Comparison of ENCODE assay signal across 13 cellular contexts in genomic region chr11:46615756-46616155, GRCh38. TPM values are rescaled to one million over a fixed set of nuclear protein-coding genes. Genes with fewer than 3 reads are reported as not detected.
DNase-seq lines count a peak whose midpoint lies in the region; ATAC-seq and TF ChIP-seq lines count a peak whose summit lies in the region.
"Had no signal": no experiment of that assay in that cellular context is flagged by ENCODE, and none has a peak within 500 bp of the region (broad histone marks: within the 10 kb centered on the region; RNA-seq: fewer than 3 reads in every experiment).

No MANE protein-coding gene starts in this region.

- peak overlapping the region; percentile 90 for H3K4me3 Mint-ChIP-seq in activated T-cell treated with anti-CD3 and anti-CD28 coated beads, Interleukin-2, amount 50 U/mL, for 24 hours
- H3K4me3 Mint-ChIP-seq in progenitor cell of endocrine pancreas (ENCODE audit: low read depth), result no peak overlapping the region

- no peak overlapping the region for H3K4me3 ChIP-seq in MM.1S (ENCODE audit: low read length)
- H3K4me3 ChIP-seq in mammary epithelial cell (replicated peaks in 1 of 3; ENCODE audit: insufficient read depth in 1 of 3, low read depth in 2 of 3, low read length in 3 of 3), result no peak overlapping the region

- no peak for DNase-seq in activated T-cell treated with anti-CD3 and anti-CD28 coated beads, Interleukin-2, amount 50 U/mL, for 24 hours
- DNase-seq in activated T-cell treated with anti-CD3 and anti-CD28 coated beads, Interleukin-2, amount 50 U/mL, for 48 hours, result no peak
- DNase-seq in MM.1S (no peak), mammary epithelial cell (no peak), progenitor cell of endocrine pancreas (ENCODE audit: low spot score, unreplicated experiment) (no peak), KBM-7 (no peak), sciatic nerve (ENCODE audit: low spot score) (no peak)
- DNase-seq: activated CD4-positive, CD25-positive, alpha-beta regulatory T cell; AML-193; NCI-H187 had no signal

- no TSS peak for BruUV-seq in mammary epithelial cell (replicated peaks; lab: Mats Ljungman, UMichigan)

- H3K4me2 ChIP-seq in MM.1S (ENCODE audit: low read depth, low read length), result peak overlapping the region; percentile 48; the same call in 1 of the 2 replicates
- H3K4me2 ChIP-seq in mammary epithelial cell (ENCODE audit: insufficient read depth, low read depth, low read length), result peak overlapping the region; percentile 82

- in situ Hi-C loops in mammary epithelial cell (cut with MboI; ENCODE audit: low sequenced_read_pairs in 2 of 2), result no loop called here
- in situ Hi-C loops in KBM-7 (cut with MboI; ENCODE audit: low pct_unique_long_range_greater_than_20kb, low sequenced_read_pairs), result no loop called here

- TF ChIP-seq CTCF in MM.1S (IDR thresholded peaks at IDR 0.05; ENCODE audit: low read length) (no peak), mammary epithelial cell (conservative IDR thresholded peaks at IDR 0.05 in 1 of 2, IDR thresholded peaks at IDR 0.05 in 1 of 2; ENCODE audit: extremely low read depth in 1 of 2, insufficient read depth in 1 of 2, low read depth in 1 of 2, low read length in 2 of 2) (no peak), progenitor cell of endocrine pancreas (IDR thresholded peaks at IDR 0.05; ENCODE audit: unreplicated experiment) (no peak)

- dilution Hi-C loops in mammary epithelial cell (cut with HindIII; ENCODE audit: low sequenced_read_pairs), result no loop called here

- peaks cover 25% of the 10 kb centered on the region for H3K36me3 Mint-ChIP-seq in activated T-cell treated with anti-CD3 and anti-CD28 coated beads, Interleukin-2, amount 50 U/mL, for 24 hours (ENCODE audit: low read depth)
- peaks cover 1% of the 10 kb centered on the region for H3K36me3 Mint-ChIP-seq in progenitor cell of endocrine pancreas (ENCODE audit: insufficient read depth)

- H3K9me3 ChIP-seq in MM.1S (replicated peaks; ENCODE audit: insufficient read depth, low read length) (no peaks in the 10 kb centered on the region), mammary epithelial cell (replicated peaks; ENCODE audit: insufficient read depth, low read length) (no peaks in the 10 kb centered on the region)
- H3K9me3 ChIP-seq: tibial nerve had no signal

- no peaks in the 10 kb centered on the region for H3K9me2 ChIP-seq in MM.1S (replicated peaks; ENCODE audit: insufficient read depth, low read length)

- ATAC-seq in sciatic nerve, result no peak
- ATAC-seq in HG02885 (IDR thresholded peaks at IDR 0.05; ENCODE audit: poor library complexity, unreplicated experiment), result no peak

- H3F3A ChIP-seq in MM.1S (ENCODE audit: insufficient read depth, low read length), result 0 out of 2 replicates have a peak, but pooled peaks cover 7% of the 10 kb centered on the region

- CTCF ChIA-PET in mammary epithelial cell (lab: Charles Lee; ENCODE audit: low non-redundant PET), result no interaction called here

- H3K36me3 ChIP-seq in MM.1S (replicated peaks; ENCODE audit: insufficient read depth, low read length), result no peaks in the 10 kb centered on the region
- H3K36me3 ChIP-seq in mammary epithelial cell (ENCODE audit: insufficient read depth, low read length), result no peaks in the 10 kb centered on the region

- H3K27ac ChIP-seq in MM.1S (ENCODE audit: low read length) (no peak overlapping the region), mammary epithelial cell (ENCODE audit: insufficient read depth, low read depth, low read length) (no peak overlapping the region)

- intact Hi-C loops in mammary epithelial cell (cut with micrococcal nuclease), result loop anchor here (2.0 kb wide), 1 partner anchor 77 kb away; no protein-coding TSS in a partner anchor
- intact Hi-C loops in sciatic nerve (cut with DNase I), result loop anchor here (10.0 kb wide), 1 partner anchor 231 kb away; the partner anchor contains the start of gene MDK

- no peaks in the 10 kb centered on the region for H3K9me3 Mint-ChIP-seq in activated T-cell treated with anti-CD3 and anti-CD28 coated beads, Interleukin-2, amount 50 U/mL, for 24 hours
- H3K9me3 Mint-ChIP-seq in progenitor cell of endocrine pancreas (ENCODE audit: low read depth), result no peaks in the 10 kb centered on the region

- no peak overlapping the region for H2AFZ ChIP-seq in MM.1S (ENCODE audit: low read length)
- H2AFZ ChIP-seq in mammary epithelial cell (ENCODE audit: low read depth, low read length), result no peak overlapping the region

- H3K27me3 ChIP-seq in MM.1S (replicated peaks; ENCODE audit: insufficient read depth, low read length) (no peaks in the 10 kb centered on the region), mammary epithelial cell (ENCODE audit: insufficient read depth, low read length) (no peaks in the 10 kb centered on the region)
- H3K27me3 ChIP-seq: tibial nerve had no signal

- H3K9ac ChIP-seq in MM.1S (ENCODE audit: low read length) (no peak overlapping the region), mammary epithelial cell (ENCODE audit: insufficient read depth, low read length) (peak overlapping the region; percentile 100)
- H3K9ac ChIP-seq: parathyroid adenoma had no signal

- H3K27ac Mint-ChIP-seq in activated T-cell treated with anti-CD3 and anti-CD28 coated beads, Interleukin-2, amount 50 U/mL, for 24 hours, result no peak overlapping the region
- peak overlapping the region; percentile 100 for H3K27ac Mint-ChIP-seq in progenitor cell of endocrine pancreas

- H3K27me3 Mint-ChIP-seq in activated T-cell treated with anti-CD3 and anti-CD28 coated beads, Interleukin-2, amount 50 U/mL, for 24 hours, result no peaks in the 10 kb centered on the region
- no peaks in the 10 kb centered on the region for H3K27me3 Mint-ChIP-seq in progenitor cell of endocrine pancreas

- H3K4me1 Mint-ChIP-seq in activated T-cell treated with anti-CD3 and anti-CD28 coated beads, Interleukin-2, amount 50 U/mL, for 24 hours (ENCODE audit: low read depth), result peaks cover 36% of the 10 kb centered on the region
- H3K4me1 Mint-ChIP-seq in progenitor cell of endocrine pancreas (ENCODE audit: low read depth), result peaks cover 18% of the 10 kb centered on the region

- 90% methylated on average over 7 of the region's 7 CpGs for WGBS in mammary epithelial cell (ENCODE audit: low coverage, missing lambda C conversion rate)

- H3K4me1 ChIP-seq in MM.1S (ENCODE audit: low read length) (peaks cover 9% of the 10 kb centered on the region; the same call in 1 of the 2 replicates), mammary epithelial cell (ENCODE audit: insufficient read depth, low read length) (peaks cover 11% of the 10 kb centered on the region)
- H3K4me1 ChIP-seq: parathyroid adenoma had no signal

- H4K20me1 ChIP-seq in MM.1S (ENCODE audit: insufficient read depth, low read length) (no peaks in the 10 kb centered on the region), mammary epithelial cell (ENCODE audit: insufficient read depth, low read length) (no peaks in the 10 kb centered on the region)

- H3K79me2 ChIP-seq in MM.1S (ENCODE audit: low read length), result peaks cover 42% of the 10 kb centered on the region
- peaks cover 54% of the 10 kb centered on the region for H3K79me2 ChIP-seq in mammary epithelial cell (ENCODE audit: insufficient read depth, low read length)

RNA-seq across cellular contexts. Expression of gene HARBI1, which starts 1.3 kb away (rescaled TPM):
- total RNA-seq in mammary epithelial cell, result 1 to 10 TPM; 5.8 to 6.8 TPM
- 4.4 TPM for polyA plus RNA-seq in mammary epithelial cell
- 7.1 TPM for polyA minus RNA-seq in mammary epithelial cell
- 7.9 and 9.0 TPM in 2 replicates for total RNA-seq in progenitor cell of endocrine pancreas
- total RNA-seq in sciatic nerve, result 4.3 TPM

RNA-seq across cellular contexts. Expression of gene ATG13, which starts 1.6 kb away (rescaled TPM):
- 10 to 100 TPM; 52.8 to 58.9 TPM for total RNA-seq in mammary epithelial cell
- polyA plus RNA-seq in mammary epithelial cell, result 39.0 TPM
- 234 TPM for polyA minus RNA-seq in mammary epithelial cell
- 65.6 and 69.8 TPM in 2 replicates for total RNA-seq in progenitor cell of endocrine pancreas
- 55.1 TPM for total RNA-seq in sciatic nerve

RNA-seq across cellular contexts. Expression of gene AMBRA1, which starts 21.9 kb away (rescaled TPM):
- 10 to 100 TPM; 23.2 to 26.3 TPM for total RNA-seq in mammary epithelial cell
- polyA plus RNA-seq in mammary epithelial cell, result 11.1 TPM
- 28.7 TPM for polyA minus RNA-seq in mammary epithelial cell
- 44.0 and 45.3 TPM in 2 replicates for total RNA-seq in progenitor cell of endocrine pancreas
- total RNA-seq in sciatic nerve, result 33.7 TPM
